ENCODE assay signal across 15 cellular contexts in the genomic region with DNA sequence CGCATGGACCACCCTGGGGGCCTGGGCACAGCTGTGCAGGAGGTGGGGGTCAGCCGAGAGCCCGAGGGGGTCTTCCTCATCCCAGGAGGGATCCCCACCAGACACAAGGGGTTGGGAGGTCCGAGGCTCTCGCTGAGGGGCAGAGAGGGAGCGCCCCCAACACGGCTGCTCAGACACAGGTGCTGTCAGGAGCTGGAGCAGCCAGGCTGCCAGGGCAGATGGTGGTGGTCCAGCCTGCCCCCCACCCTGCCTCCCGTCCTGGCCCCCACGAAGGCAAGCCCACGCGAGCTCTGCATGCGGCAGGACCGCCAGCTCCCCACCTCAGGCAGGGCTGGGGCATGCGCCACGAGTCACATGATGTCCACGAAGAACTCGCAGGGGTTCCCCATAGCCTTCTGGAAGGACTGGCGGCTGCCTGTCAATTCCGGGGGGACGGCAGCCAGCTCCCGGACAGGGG. TPM values are rescaled to one million over a fixed set of nuclear protein-coding genes. Genes with fewer than 3 reads are reported as not detected.
DNase-seq lines count a peak whose midpoint lies in the region; TF ChIP-seq lines count a peak whose summit lies in the region.
"Had no signal": no experiment of that assay in that cellular context is flagged by ENCODE, and none has a peak within 500 bp of the region (broad histone marks: within the 10 kb centered on the region; RNA-seq: fewer than 3 reads in every experiment).

No MANE protein-coding gene starts in this region.

- H3K4me1 ChIP-seq in HEK293 (ENCODE audit: control insufficient read depth, insufficient read depth, low read length), result no peaks in the 10 kb centered on the region
- peaks cover 37% of the 10 kb centered on the region for H3K4me1 ChIP-seq in Karpas-422 (ENCODE audit: low read length)
- peaks cover 3 to 6% of the 10 kb centered on the region in 2 donors for H3K4me1 ChIP-seq in neuronal stem cell (ENCODE audit: control insufficient read depth in 2 of 2, insufficient read depth in 1 of 2, low read depth in 1 of 2, low read length in 2 of 2)
- H3K4me1 ChIP-seq: HAP-1 had no signal

- H4K8ac ChIP-seq in neuronal stem cell (ENCODE audit: low read depth, low read length), result no peak overlapping the region

- H2BK120ac ChIP-seq in neuronal stem cell (ENCODE audit: low read depth, low read length), result no peak overlapping the region

- H3K4me3 ChIP-seq in HEK293 (ENCODE audit: low read depth, low read length), result no peak overlapping the region
- no peak overlapping the region for H3K4me3 ChIP-seq in Karpas-422 (ENCODE audit: low read length)
- no peak overlapping the region for H3K4me3 ChIP-seq in neuronal stem cell (ENCODE audit: low read length in 2 of 2)
- H3K4me3 ChIP-seq: GM23338, HAP-1 had no signal

- H3K4ac ChIP-seq in neuronal stem cell (ENCODE audit: low read length), result no peak overlapping the region

- no peak for TF ChIP-seq CTCF in HEK293 (tag by site-specific recombination; IDR thresholded peaks at IDR 0.05)

- no peak overlapping the region for H3K27ac ChIP-seq in HEK293 (ENCODE audit: extremely low read depth, low read depth, low read length)
- peak overlapping the region; percentile 53; the same call in 1 of the 2 replicates for H3K27ac ChIP-seq in Karpas-422 (ENCODE audit: low read length)
- no peak overlapping the region for H3K27ac ChIP-seq in neuronal stem cell (replicated peaks; ENCODE audit: low read length)

- no peak overlapping the region for H2BK5ac ChIP-seq in neuronal stem cell (ENCODE audit: low read length)

- H3K36me3 ChIP-seq in HEK293 (ENCODE audit: control insufficient read depth in 2 of 2, insufficient read depth in 1 of 2, low read length in 2 of 2), result peaks cover 0 to 65% of the 10 kb centered on the region in 2 experiments; a peak in 2 of 3 replicates
- H3K36me3 ChIP-seq in Karpas-422 (ENCODE audit: insufficient read depth, low read length), result peaks cover 4% of the 10 kb centered on the region; the same call in 1 of the 2 replicates
- peaks cover 21 to 40% of the 10 kb centered on the region in 2 donors for H3K36me3 ChIP-seq in neuronal stem cell (replicated peaks in 1 of 2; ENCODE audit: control insufficient read depth in 2 of 2, insufficient read depth in 2 of 2, low read length in 2 of 2)

- no peak overlapping the region for H2AFZ ChIP-seq in Karpas-422 (ENCODE audit: low read length)
- no peak overlapping the region for H2AFZ ChIP-seq in neuronal stem cell (ENCODE audit: low read length)
- H2AFZ ChIP-seq: GM23338 had no signal

- H3K9me2 ChIP-seq in Karpas-422 (replicated peaks; ENCODE audit: insufficient read depth, low read length), result no peaks in the 10 kb centered on the region

- peak; percentile 61 for DNase-seq in Karpas-422
- DNase-seq in neuronal stem cell (ENCODE audit: low spot score), result no peak
- no peak for DNase-seq in stimulated activated CD4-positive, alpha-beta T cell treated with anti-CD3 and anti-CD28 coated beads, Interleukin-4, amount 100 ng/mL, for 24 hours
- no peak for DNase-seq in NCI-H1436 treated with DMSO at 0.1 percent for 48 hours (lab: John Stamatoyannopoulos, UW)
- DNase-seq: C1 segment of cervical spinal cord; Calu3; CD4-positive, alpha-beta memory T cell; COR-L47; DMS53; DMS79 treated with DMSO at 0.1 percent for 48 hours; GF-D8 had no signal

- H3K14ac ChIP-seq in neuronal stem cell (ENCODE audit: low read length), result no peak overlapping the region

- no peak overlapping the region for H2AK5ac ChIP-seq in neuronal stem cell (ENCODE audit: low read depth, low read length)

- H2BK12ac ChIP-seq in neuronal stem cell (ENCODE audit: low read length), result peak overlapping the region; percentile 10

- H3K9me3 ChIP-seq in HEK293 (ENCODE audit: control insufficient read depth, insufficient read depth, low read depth, low read length), result no peaks in the 10 kb centered on the region
- no peaks in the 10 kb centered on the region for H3K9me3 ChIP-seq in Karpas-422 (ENCODE audit: low read length)
- peaks cover 0 to 2% of the 10 kb centered on the region in 2 donors for H3K9me3 ChIP-seq in neuronal stem cell (replicated peaks in 1 of 2; ENCODE audit: control insufficient read depth in 2 of 2, insufficient read depth in 1 of 2, low read depth in 1 of 2, low read length in 2 of 2)
- H3K9me3 ChIP-seq: HAP-1 had no signal

- no peak overlapping the region for H2BK15ac ChIP-seq in neuronal stem cell (ENCODE audit: low read length)

- no peak overlapping the region for H3K18ac ChIP-seq in neuronal stem cell (ENCODE audit: low read length)

- H3K4me2 ChIP-seq in Karpas-422 (ENCODE audit: low read depth, low read length, poor library complexity, severe bottlenecking) (no peak overlapping the region), neuronal stem cell (ENCODE audit: insufficient read depth, low read length, poor library complexity, severe bottlenecking) (no peak overlapping the region)
- H3K4me2 ChIP-seq: GM23338 had no signal

- peaks cover 11% of the 10 kb centered on the region for H3K79me1 ChIP-seq in neuronal stem cell (ENCODE audit: low read depth, low read length)

- POLR2A ChIA-PET in HEK293 (lab: Yijun Ruan, JAX), result interaction anchor here (1.1 to 2.4 kb wide), 3 partner anchors 9 to 169 kb away, joined by 3 to 7 read pairs (median 3); no protein-coding TSS in a partner anchor

- no peak overlapping the region for H4K91ac ChIP-seq in neuronal stem cell (ENCODE audit: low read depth, low read length, poor library complexity)

- no CpG with 5 or more reads among the region's 21 CpGs for WGBS in neuronal stem cell (ENCODE audit: extremely low coverage in 2 of 2, insufficient read length in 2 of 2, insufficient replicate concordance in 1 of 2), 2 donors

- H4K20me1 ChIP-seq in Karpas-422 (ENCODE audit: insufficient read depth, low read depth, low read length), result peaks cover 17% of the 10 kb centered on the region

- H3K23ac ChIP-seq in neuronal stem cell (ENCODE audit: low read depth, low read length, poor library complexity), result no peak overlapping the region

- CTCF ChIA-PET in HEK293 (lab: Yijun Ruan, JAX), result no interaction called here

- H3K79me2 ChIP-seq in Karpas-422 (ENCODE audit: low read length), result peaks cover 10% of the 10 kb centered on the region; the same call in 1 of the 2 replicates

- H3K9ac ChIP-seq in Karpas-422 (ENCODE audit: low read length) (no peak overlapping the region), neuronal stem cell (ENCODE audit: low read depth, low read length, poor library complexity) (peak overlapping the region; percentile 44)

- H3K27me3 ChIP-seq in Karpas-422 (ENCODE audit: low read length), result no peaks in the 10 kb centered on the region
- H3K27me3 ChIP-seq in neuronal stem cell (ENCODE audit: control insufficient read depth in 3 of 3, insufficient read depth in 3 of 3, low read depth in 1 of 3, low read length in 3 of 3), result no peaks in the 10 kb centered on the region

TF ChIP-seq in HEK293, 187 proteins besides CTCF, POLR2A, EP300 and RAD21 (continues in another document):
- TF ChIP-seq ZIC2 (tag by site-specific recombination; IDR thresholded peaks at IDR 0.05) (peak; percentile 39; the same call in 1 of the 2 replicates), GLIS1 (tag by site-specific recombination; IDR thresholded peaks at IDR 0.05) (peak; percentile 97), ZNF544 (tag by site-specific recombination; IDR thresholded peaks at IDR 0.05) (no peak), SETDB1 (IDR thresholded peaks at IDR 0.05; ENCODE audit: insufficient read length, low read length) (no peak), GLIS2 (tag by site-specific recombination; IDR thresholded peaks at IDR 0.05) (peak; percentile 88), FEZF1 (tag by site-specific recombination; IDR thresholded peaks at IDR 0.05) (no peak), ZBTB44 (tag by site-specific recombination; IDR thresholded peaks at IDR 0.05) (no peak), KLF8 (tag by site-specific recombination; IDR thresholded peaks at IDR 0.05) (no peak)

RNA-seq across cellular contexts. Expression of gene TAS1R3, which starts 4.7 kb away (rescaled TPM):
- total RNA-seq in Karpas-422 (2014; rRNA removed; shearing (Covaris generic); ENCODE audit: low replicate concordance), result 49.2 and 82.6 TPM in 2 replicates
- polyA plus RNA-seq in neuronal stem cell (2013, experiment 1 of 2), result 0.14 TPM
- 0.12 TPM for polyA plus RNA-seq in neuronal stem cell (2013, experiment 2 of 2)
- total RNA-seq: H4 had no signal
- polyA plus RNA-seq: GM23338 had no signal

RNA-seq across cellular contexts. Expression of gene CPTP, which starts 11.2 kb away (rescaled TPM):
- total RNA-seq in Karpas-422 (2014; rRNA removed; shearing (Covaris generic); ENCODE audit: low replicate concordance), result 35.0 and 74.7 TPM in 2 replicates
- 9.4 TPM for polyA plus RNA-seq in neuronal stem cell (2013, experiment 1 of 2)
- polyA plus RNA-seq in neuronal stem cell (2013, experiment 2 of 2), result 9.2 TPM

RNA-seq across cellular contexts. Expression of gene INTS11, which starts 11.4 kb away (rescaled TPM):
- 69.8 and 168 TPM in 2 replicates for total RNA-seq in Karpas-422 (2014; rRNA removed; shearing (Covaris generic); ENCODE audit: low replicate concordance)
- 73.8 TPM for polyA plus RNA-seq in neuronal stem cell (2013, experiment 1 of 2)
- 72.0 TPM for polyA plus RNA-seq in neuronal stem cell (2013, experiment 2 of 2)

RNA-seq across cellular contexts. Expression of gene DVL1, which starts 13.4 kb away (rescaled TPM):
- 36.0 and 104 TPM in 2 replicates for total RNA-seq in Karpas-422 (2014; rRNA removed; shearing (Covaris generic); ENCODE audit: low replicate concordance)
- 31.8 TPM for polyA plus RNA-seq in neuronal stem cell (2013, experiment 1 of 2)
- 31.9 TPM for polyA plus RNA-seq in neuronal stem cell (2013, experiment 2 of 2)

RNA-seq across cellular contexts. Expression of gene MXRA8, which starts 22.5 kb away (rescaled TPM):
- not detected in 2 replicates for total RNA-seq in Karpas-422 (2014; rRNA removed; shearing (Covaris generic); ENCODE audit: low replicate concordance)
- polyA plus RNA-seq in neuronal stem cell (2013, experiment 1 of 2), result 14.0 TPM
- 13.2 TPM for polyA plus RNA-seq in neuronal stem cell (2013, experiment 2 of 2)
- total RNA-seq: Calu3 had no signal
